14 cellular contexts compared by ENCODE assay signal in the genomic region with DNA sequence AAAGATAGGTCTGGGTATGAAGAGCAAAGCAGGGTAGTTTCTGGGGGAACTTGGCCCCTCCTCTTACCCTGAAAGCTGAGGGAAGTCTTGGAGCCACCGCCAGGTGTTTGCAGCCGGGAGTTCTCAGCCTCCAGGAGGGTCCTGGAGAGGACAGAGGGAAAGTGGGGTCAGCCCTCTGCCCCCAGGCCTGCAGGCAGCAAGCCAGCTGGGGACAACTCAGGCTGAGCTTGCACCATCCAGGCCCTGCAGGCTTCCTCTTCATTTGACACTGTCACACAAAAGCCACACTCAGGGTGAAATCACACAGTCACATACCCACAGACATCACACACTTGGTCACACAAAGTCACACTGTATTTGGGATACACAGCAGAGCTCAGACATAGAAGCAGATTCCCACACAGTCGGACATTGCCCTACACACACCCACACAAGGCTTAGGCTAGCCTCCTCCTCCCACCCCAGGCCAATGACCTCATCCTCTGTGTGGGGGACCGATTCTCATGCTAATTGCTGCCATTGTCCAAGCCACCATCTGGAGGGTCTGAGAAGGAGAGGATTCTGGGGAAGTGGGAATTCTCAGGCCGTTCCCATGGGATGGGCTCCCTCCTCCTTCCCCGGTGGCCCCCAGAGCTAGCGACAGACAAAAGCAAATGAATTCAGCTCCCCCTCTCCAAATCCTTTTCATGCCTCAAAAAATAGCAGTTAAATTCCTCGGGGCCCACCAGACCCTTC. TPM values are rescaled to one million over a fixed set of nuclear protein-coding genes. Genes with fewer than 3 reads are reported as not detected.
A peak's percentile ranks its signal among the peaks of the same experiment; 100 is the strongest.
DNase-seq lines count a peak whose midpoint lies in the region; ATAC-seq and TF ChIP-seq lines count a peak whose summit lies in the region.
"Had no signal": no experiment of that assay in that cellular context is flagged by ENCODE, and none has a peak within 500 bp of the region (broad histone marks: within the 10 kb centered on the region; RNA-seq: fewer than 3 reads in every experiment).

No MANE protein-coding gene starts in this region.

- peak; percentile 63 for DNase-seq in EL
- DNase-seq in SJSA1 (ENCODE audit: low read depth in 1 of 2, low spot score in 2 of 2), result peak; percentile 85 to 87
- no peak for DNase-seq in left ventricle myocardium inferior
- DNase-seq in NCI-H526 (lab: John Stamatoyannopoulos, UW), result no peak
- no peak for DNase-seq in NCI-H510A treated with DMSO at 0.1 percent for 48 hours (lab: John Stamatoyannopoulos, UW)
- DNase-seq: activated T-cell treated with anti-CD3 and anti-CD28 coated beads, Interleukin-2, amount 50 U/mL, for 24 hours; BE2C; NCI-H345; stimulated activated naive CD8-positive, alpha-beta T cell treated with anti-CD3 and anti-CD28 coated beads, Interleukin-15, amount 100 ng/mL, for 72 hours; T1000 had no signal

- H3K4me3 ChIP-seq in SJSA1 (no peak overlapping the region), left ventricle myocardium inferior (peak overlapping the region; percentile 90), neuron (ENCODE audit: low read length) (peak overlapping the region; percentile 70)

- peaks cover 59% of the 10 kb centered on the region for H3K36me3 ChIP-seq in SJSA1
- peaks cover 35% of the 10 kb centered on the region for H3K36me3 ChIP-seq in left ventricle myocardium inferior
- H3K36me3 ChIP-seq in neuron (ENCODE audit: insufficient read depth, low read length), result peaks cover 34% of the 10 kb centered on the region
- H3K36me3 ChIP-seq: BE2C had no signal

- intact Hi-C loops in left ventricle myocardium inferior (cut with micrococcal nuclease), result no loop called here

- no peaks in the 10 kb centered on the region for H3K9me3 ChIP-seq in SJSA1 (replicated peaks)
- H3K9me3 ChIP-seq in left ventricle myocardium inferior (replicated peaks), result no peaks in the 10 kb centered on the region
- no peaks in the 10 kb centered on the region for H3K9me3 ChIP-seq in neuron (ENCODE audit: low read length)
- H3K9me3 ChIP-seq: BE2C had no signal

- H3K27ac ChIP-seq in SJSA1 (peak overlapping the region; percentile 66), left ventricle myocardium inferior (replicated peaks) (peak overlapping the region; percentile 96)

- H3K27me3 ChIP-seq in SJSA1 (replicated peaks) (no peaks in the 10 kb centered on the region; the same call in 1 of the 2 replicates), left ventricle myocardium inferior (ENCODE audit: low read depth) (no peaks in the 10 kb centered on the region), neuron (ENCODE audit: insufficient read depth, low read length) (peaks cover 3% of the 10 kb centered on the region)
- H3K27me3 ChIP-seq: BE2C had no signal

- no peak for TF ChIP-seq CTCF in left ventricle myocardium inferior (IDR thresholded peaks at IDR 0.05; ENCODE audit: borderline replicate concordance)

- H2AFZ ChIP-seq in neuron (ENCODE audit: low read depth, low read length), result no peak overlapping the region

- H3K4me1 ChIP-seq in SJSA1 (replicated peaks), result peaks cover 48% of the 10 kb centered on the region
- peaks cover 92% of the 10 kb centered on the region for H3K4me1 ChIP-seq in left ventricle myocardium inferior
- peaks cover 73% of the 10 kb centered on the region for H3K4me1 ChIP-seq in neuron (ENCODE audit: insufficient read depth, low read length)

- no peak for ATAC-seq in GM18873 (IDR thresholded peaks at IDR 0.05; ENCODE audit: low FRiP score, unreplicated experiment)
- no peak for ATAC-seq in GM21717 (IDR thresholded peaks at IDR 0.05; ENCODE audit: unreplicated experiment)
- ATAC-seq: stimulated activated naive CD8-positive, alpha-beta T cell treated with anti-CD3 and anti-CD28 coated beads, Interleukin-15, amount 100 ng/mL, for 72 hours had no signal

RNA-seq across cellular contexts. Expression of gene NES, which starts 3.7 kb away (rescaled TPM):
- total RNA-seq in SJSA1 (2014; rRNA removed; shearing (Covaris generic)), result 149 and 169 TPM in 2 replicates
- 164 TPM for total RNA-seq in left ventricle myocardium inferior

RNA-seq across cellular contexts. Expression of gene BCAN, which starts 31.6 kb away (rescaled TPM):
- not detected in 2 replicates for total RNA-seq in SJSA1 (2014; rRNA removed; shearing (Covaris generic))
- 0.05 TPM for total RNA-seq in left ventricle myocardium inferior

RNA-seq across cellular contexts. Expression of gene CRABP2, which starts 31.8 kb away (rescaled TPM):
- 2.8 and 6.7 TPM in 2 replicates for total RNA-seq in SJSA1 (2014; rRNA removed; shearing (Covaris generic))
- total RNA-seq in left ventricle myocardium inferior, result 0.60 TPM

RNA-seq across cellular contexts. Expression of gene HAPLN2, which starts 54.3 kb away (rescaled TPM):
- not detected in 2 replicates for total RNA-seq in SJSA1 (2014; rRNA removed; shearing (Covaris generic))
- 1.2 TPM for total RNA-seq in left ventricle myocardium inferior
- total RNA-seq: kidney epithelial cell had no signal

RNA-seq across cellular contexts. Expression of gene METTL25B, which starts 54.7 kb away (rescaled TPM):
- 6.4 and 6.5 TPM in 2 replicates for total RNA-seq in SJSA1 (2014; rRNA removed; shearing (Covaris generic))
- total RNA-seq in left ventricle myocardium inferior, result 18.1 TPM

Comparison
In these comparisons a context has a peak if more than half of its experiments do, and no peak if none do; other contexts are left out.
1. DNase-seq: peak in EL (single experiment) and SJSA1 (2 of 2); none in left ventricle myocardium inferior (single experiment), NCI-H526 (0 of 2) and NCI-H510A treated with DMSO at 0.1 percent for 48 hours (single experiment).